Comparison of ENCODE assay signal across 10 cellular contexts in genomic region chr10:132429281-132430230, GRCh38. TPM values are rescaled to one million over a fixed set of nuclear protein-coding genes. Genes with fewer than 3 reads are reported as not detected.
DNase-seq lines count a peak whose midpoint lies in the region; ATAC-seq lines count a peak whose summit lies in the region.
"Had no signal": no experiment of that assay in that cellular context is flagged by ENCODE, and none has a peak within 500 bp of the region (broad histone marks: within the 10 kb centered on the region; RNA-seq: fewer than 3 reads in every experiment).

No MANE protein-coding gene starts in this region.

- no peaks in the 10 kb centered on the region for H3K27me3 Mint-ChIP-seq in activated CD4-positive, alpha-beta T cell treated with anti-CD3 and anti-CD28 coated beads, Interleukin-2, amount 10 ng/mL, durations not matched to agents 7 days and 5 days
- no peaks in the 10 kb centered on the region for H3K27me3 Mint-ChIP-seq in activated CD4-positive, alpha-beta T cell treated with anti-CD3 and anti-CD28 coated beads, Interleukin-2, amount 10 ng/mL, durations not matched to agents 24 days and 14 days
- peaks cover 0 to 2% (median 1%) of the 10 kb centered on the region in 3 donors for H3K27me3 Mint-ChIP-seq in immature natural killer cell (ENCODE audit: low read depth in 3 of 3)
- H3K27me3 Mint-ChIP-seq in stimulated activated memory B cell treated with anti-CD40 and anti-IgM and Interleukin-4, amounts not matched to agents 10 μg/mL and 1 μg/mL and 100 μg/mL, for 72 hours: no peaks in the 10 kb centered on the region

- peak; percentile 14 for ATAC-seq in stimulated activated memory B cell treated with anti-CD40 and anti-IgM and Interleukin-4, amounts not matched to agents 10 μg/mL and 1 μg/mL and 100 μg/mL, for 72 hours
- no peak for ATAC-seq in HG03378 (IDR thresholded peaks at IDR 0.05; ENCODE audit: unreplicated experiment)
- ATAC-seq in GM18502 (IDR thresholded peaks at IDR 0.05; ENCODE audit: poor library complexity, unreplicated experiment): no peak
- no peak for ATAC-seq in HG02588 (IDR thresholded peaks at IDR 0.05; ENCODE audit: unreplicated experiment)

- H3K36me3 Mint-ChIP-seq in activated CD4-positive, alpha-beta T cell treated with anti-CD3 and anti-CD28 coated beads, Interleukin-2, amount 10 ng/mL, durations not matched to agents 7 days and 5 days (ENCODE audit: low read depth): no peaks in the 10 kb centered on the region
- H3K36me3 Mint-ChIP-seq in activated CD4-positive, alpha-beta T cell treated with anti-CD3 and anti-CD28 coated beads, Interleukin-2, amount 10 ng/mL, durations not matched to agents 24 days and 14 days (ENCODE audit: low read depth): no peaks in the 10 kb centered on the region
- H3K36me3 Mint-ChIP-seq in immature natural killer cell: no peaks in the 10 kb centered on the region
- H3K36me3 Mint-ChIP-seq in stimulated activated memory B cell treated with anti-CD40 and anti-IgM and Interleukin-4, amounts not matched to agents 10 μg/mL and 1 μg/mL and 100 μg/mL, for 72 hours: no peaks in the 10 kb centered on the region

- H3K27ac Mint-ChIP-seq in activated CD4-positive, alpha-beta T cell treated with anti-CD3 and anti-CD28 coated beads, Interleukin-2, amount 10 ng/mL, durations not matched to agents 7 days and 5 days: peak overlapping the region; percentile 14
- H3K27ac Mint-ChIP-seq in activated CD4-positive, alpha-beta T cell treated with anti-CD3 and anti-CD28 coated beads, Interleukin-2, amount 10 ng/mL, durations not matched to agents 24 days and 14 days: no peak overlapping the region
- H3K27ac Mint-ChIP-seq in immature natural killer cell: peak overlapping the region in 5 of 6 donors; percentile 2 to 89 (median 70)
- H3K27ac Mint-ChIP-seq in stimulated activated memory B cell treated with anti-CD40 and anti-IgM and Interleukin-4, amounts not matched to agents 10 μg/mL and 1 μg/mL and 100 μg/mL, for 72 hours: no peak overlapping the region

- CTCF ChIA-PET in activated CD4-positive, alpha-beta T cell treated with anti-CD3 and anti-CD28 coated beads, Interleukin-2, amount 10 ng/mL, durations not matched to agents 7 days and 5 days (lab: Charles Lee): interaction anchor here (0.9 to 1.4 kb wide), 2 partner anchors 8 to 32 kb away, joined by 3 read pairs; partner anchors contain the start of gene PWWP2B

- peaks cover 8% of the 10 kb centered on the region for H3K4me1 Mint-ChIP-seq in activated CD4-positive, alpha-beta T cell treated with anti-CD3 and anti-CD28 coated beads, Interleukin-2, amount 10 ng/mL, durations not matched to agents 7 days and 5 days
- H3K4me1 Mint-ChIP-seq in activated CD4-positive, alpha-beta T cell treated with anti-CD3 and anti-CD28 coated beads, Interleukin-2, amount 10 ng/mL, durations not matched to agents 24 days and 14 days: peaks cover 4% of the 10 kb centered on the region
- peaks cover 12 to 14% of the 10 kb centered on the region in 2 donors for H3K4me1 Mint-ChIP-seq in immature natural killer cell
- peaks cover 11% of the 10 kb centered on the region for H3K4me1 Mint-ChIP-seq in stimulated activated memory B cell treated with anti-CD40 and anti-IgM and Interleukin-4, amounts not matched to agents 10 μg/mL and 1 μg/mL and 100 μg/mL, for 72 hours

- intact Hi-C loops in activated CD4-positive, alpha-beta T cell treated with anti-CD3 and anti-CD28 coated beads, Interleukin-2, amount 10 ng/mL, durations not matched to agents 24 days and 14 days (cut with micrococcal nuclease): no loop called here

- POLR2A ChIA-PET in activated CD4-positive, alpha-beta T cell treated with anti-CD3 and anti-CD28 coated beads, Interleukin-2, amount 10 ng/mL, durations not matched to agents 7 days and 5 days (lab: Charles Lee): no interaction called here

- DNase-seq in activated CD4-positive, alpha-beta T cell treated with anti-CD3 and anti-CD28 coated beads, Interleukin-2, amount 10 ng/mL, durations not matched to agents 7 days and 5 days: no peak
- DNase-seq in activated CD4-positive, alpha-beta T cell treated with anti-CD3 and anti-CD28 coated beads, Interleukin-2, amount 10 ng/mL, durations not matched to agents 24 days and 14 days: no peak
- DNase-seq in NCI-H2107 treated with DMSO at 0.1 percent for 48 hours (lab: John Stamatoyannopoulos, UW; ENCODE audit: unreplicated experiment) (peak; percentile 72), immature natural killer cell (no peak)
- DNase-seq: MV-4-11, Peyer's patch had no signal

- H3K4me3 Mint-ChIP-seq in activated CD4-positive, alpha-beta T cell treated with anti-CD3 and anti-CD28 coated beads, Interleukin-2, amount 10 ng/mL, durations not matched to agents 7 days and 5 days: no peak overlapping the region
- no peak overlapping the region for H3K4me3 Mint-ChIP-seq in activated CD4-positive, alpha-beta T cell treated with anti-CD3 and anti-CD28 coated beads, Interleukin-2, amount 10 ng/mL, durations not matched to agents 24 days and 14 days
- H3K4me3 Mint-ChIP-seq in immature natural killer cell: no peak overlapping the region
- no peak overlapping the region for H3K4me3 Mint-ChIP-seq in stimulated activated memory B cell treated with anti-CD40 and anti-IgM and Interleukin-4, amounts not matched to agents 10 μg/mL and 1 μg/mL and 100 μg/mL, for 72 hours

- H3K9me3 Mint-ChIP-seq in activated CD4-positive, alpha-beta T cell treated with anti-CD3 and anti-CD28 coated beads, Interleukin-2, amount 10 ng/mL, durations not matched to agents 7 days and 5 days: no peaks in the 10 kb centered on the region
- no peaks in the 10 kb centered on the region for H3K9me3 Mint-ChIP-seq in activated CD4-positive, alpha-beta T cell treated with anti-CD3 and anti-CD28 coated beads, Interleukin-2, amount 10 ng/mL, durations not matched to agents 24 days and 14 days
- peaks cover 0 to 2% (median 0%) of the 10 kb centered on the region in 6 donors for H3K9me3 Mint-ChIP-seq in immature natural killer cell
- no peaks in the 10 kb centered on the region for H3K9me3 Mint-ChIP-seq in stimulated activated memory B cell treated with anti-CD40 and anti-IgM and Interleukin-4, amounts not matched to agents 10 μg/mL and 1 μg/mL and 100 μg/mL, for 72 hours

RNA-seq across cellular contexts. Expression of gene PWWP2B, which starts 32.6 kb away (rescaled TPM):
- total RNA-seq in activated CD4-positive, alpha-beta T cell treated with anti-CD3 and anti-CD28 coated beads, Interleukin-2, amount 10 ng/mL, durations not matched to agents 7 days and 5 days: 1 to 10 TPM; 8.1 to 9.3 TPM
- 4.9 and 5.0 TPM in 2 replicates for total RNA-seq in activated CD4-positive, alpha-beta T cell treated with anti-CD3 and anti-CD28 coated beads, Interleukin-2, amount 10 ng/mL, durations not matched to agents 24 days and 14 days
- polyA plus RNA-seq in immature natural killer cell: 1 to 10 TPM; 4.0 to 7.3 (median 4.3) TPM

Comparison
In these comparisons a context has a peak if more than half of its experiments do, and no peak if none do; other contexts are left out.
1. H3K27ac Mint-ChIP-seq: peak in activated CD4-positive, alpha-beta T cell treated with anti-CD3 and anti-CD28 coated beads, Interleukin-2, amount 10 ng/mL, durations not matched to agents 7 days and 5 days (single experiment) and immature natural killer cell (5 of 6); none in activated CD4-positive, alpha-beta T cell treated with anti-CD3 and anti-CD28 coated beads, Interleukin-2, amount 10 ng/mL, durations not matched to agents 24 days and 14 days (single experiment) and stimulated activated memory B cell treated with anti-CD40 and anti-IgM and Interleukin-4, amounts not matched to agents 10 μg/mL and 1 μg/mL and 100 μg/mL, for 72 hours (single experiment).